10 cellular contexts compared by ENCODE assay signal in the genomic region with DNA sequence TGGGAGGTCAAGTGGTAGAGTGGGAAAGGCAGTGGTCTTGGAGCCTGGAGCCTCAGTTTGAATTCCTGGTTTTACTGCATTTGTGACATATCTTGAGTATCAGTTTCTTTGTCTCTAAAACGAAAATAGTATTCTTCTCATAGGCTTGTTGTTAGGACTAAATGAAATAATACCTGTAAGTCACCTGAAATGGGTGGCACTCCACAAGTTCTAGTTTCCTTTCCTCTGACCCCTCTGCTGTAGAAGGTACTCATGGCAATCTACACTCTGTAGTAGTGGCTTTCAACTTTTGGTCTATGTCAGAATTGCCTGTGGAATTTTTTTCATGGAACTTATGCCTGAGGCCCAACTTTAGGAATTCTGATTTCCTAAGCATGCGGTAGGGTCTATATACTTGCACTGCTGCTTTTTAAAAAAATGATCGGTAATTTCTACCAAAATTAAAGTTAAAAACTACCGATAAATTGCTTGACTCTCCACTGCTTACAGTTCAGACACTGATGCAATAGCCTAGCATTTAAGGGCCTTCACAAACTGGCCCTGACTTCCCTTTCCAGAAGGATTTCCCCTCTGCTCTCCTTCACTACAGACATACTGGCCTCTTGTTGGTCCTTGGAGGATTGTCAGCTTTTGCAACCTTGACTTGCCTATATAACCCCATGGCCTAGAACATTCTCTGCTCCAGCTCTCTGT. TPM values are rescaled to one million over a fixed set of nuclear protein-coding genes. Genes with fewer than 3 reads are reported as not detected.
DNase-seq lines count a peak whose midpoint lies in the region; ATAC-seq and TF ChIP-seq lines count a peak whose summit lies in the region.
"Had no signal": no experiment of that assay in that cellular context is flagged by ENCODE, and none has a peak within 500 bp of the region (broad histone marks: within the 10 kb centered on the region; RNA-seq: fewer than 3 reads in every experiment).

No MANE protein-coding gene starts in this region.

- peak; percentile 74 for DNase-seq in AML-193 (lab: John Stamatoyannopoulos, UW)
- peak; percentile 87 for DNase-seq in NB4 (ENCODE audit: low read depth)
- no peak for DNase-seq in NCI-H2029 (lab: John Stamatoyannopoulos, UW)
- DNase-seq in HuH-7 (ENCODE audit: low spot score), result no peak
- no peak for DNase-seq in NCI-H1092 treated with DMSO at 0.1 percent for 48 hours (lab: John Stamatoyannopoulos, UW)
- DNase-seq in activated naive CD4-positive, alpha-beta T cell treated with anti-CD3 and anti-CD28 coated beads for 36 hours, result no peak
- DNase-seq: T-helper 9 cell had no signal

- intact Hi-C loops in activated naive CD4-positive, alpha-beta T cell treated with anti-CD3 and anti-CD28 coated beads for 36 hours (cut with micrococcal nuclease), result no loop called here

- CTCF ChIA-PET in activated naive CD4-positive, alpha-beta T cell treated with anti-CD3 and anti-CD28 coated beads for 36 hours (lab: Charles Lee), result interaction anchor here (1.1 to 2.0 kb wide), 2 partner anchors 29 to 51 kb away, joined by 3 to 5 read pairs; no protein-coding TSS in a partner anchor

- TF ChIP-seq CTCF in NB4 (IDR thresholded peaks at IDR 0.05; ENCODE audit: low read depth, low read length), result no peak

- no peak for TF ChIP-seq POLR2A in NB4 (IDR thresholded peaks at IDR 0.05; ENCODE audit: extremely low read depth, insufficient read length)

- no peak overlapping the region for H3K4me3 Mint-ChIP-seq in activated naive CD4-positive, alpha-beta T cell treated with anti-CD3 and anti-CD28 coated beads for 36 hours

- H3K27ac Mint-ChIP-seq in activated naive CD4-positive, alpha-beta T cell treated with anti-CD3 and anti-CD28 coated beads for 36 hours, result no peak overlapping the region

- H3K9me3 Mint-ChIP-seq in activated naive CD4-positive, alpha-beta T cell treated with anti-CD3 and anti-CD28 coated beads for 36 hours, result peaks cover 2% of the 10 kb centered on the region

- H3K27me3 Mint-ChIP-seq in activated naive CD4-positive, alpha-beta T cell treated with anti-CD3 and anti-CD28 coated beads for 36 hours (ENCODE audit: low read depth), result peaks cover 3% of the 10 kb centered on the region

- no peaks in the 10 kb centered on the region for H3K36me3 Mint-ChIP-seq in activated naive CD4-positive, alpha-beta T cell treated with anti-CD3 and anti-CD28 coated beads for 36 hours (ENCODE audit: low read depth)

- peaks cover 5% of the 10 kb centered on the region for H3K4me1 Mint-ChIP-seq in activated naive CD4-positive, alpha-beta T cell treated with anti-CD3 and anti-CD28 coated beads for 36 hours (ENCODE audit: low read depth)

- ATAC-seq in GM19351 (IDR thresholded peaks at IDR 0.05; ENCODE audit: unreplicated experiment) (peak; percentile 25), HG02981 (IDR thresholded peaks at IDR 0.05; ENCODE audit: unreplicated experiment) (peak; percentile 34)

- H3K4me3 ChIP-seq in NB4 (ENCODE audit: low read depth, low read length), result peak overlapping the region; percentile 32

RNA-seq across cellular contexts. Expression of gene PLEK, which starts 47.2 kb away (rescaled TPM):
- total RNA-seq in activated naive CD4-positive, alpha-beta T cell treated with anti-CD3 and anti-CD28 coated beads for 36 hours, result 1 to 10 TPM in 1 of 2 experiments, under 1 TPM in 1; 0.77 to 1.1 TPM
- total RNA-seq: MCF 10A had no signal

RNA-seq across cellular contexts. Expression of gene FBXO48, which starts 54.8 kb away (rescaled TPM):
- total RNA-seq in activated naive CD4-positive, alpha-beta T cell treated with anti-CD3 and anti-CD28 coated beads for 36 hours, result 1 to 10 TPM; 1.1 to 1.2 TPM

RNA-seq across cellular contexts. Expression of gene APLF, which starts 55.1 kb away (rescaled TPM):
- total RNA-seq in activated naive CD4-positive, alpha-beta T cell treated with anti-CD3 and anti-CD28 coated beads for 36 hours, result 1 to 10 TPM; 2.4 to 2.7 TPM

Comparison
In these comparisons a context has a peak if more than half of its experiments do, and no peak if none do; other contexts are left out.
1. DNase-seq: peak in AML-193 (2 of 2) and NB4 (single experiment); none in NCI-H2029 (single experiment), HuH-7 (single experiment), NCI-H1092 treated with DMSO at 0.1 percent for 48 hours (single experiment) and activated naive CD4-positive, alpha-beta T cell treated with anti-CD3 and anti-CD28 coated beads for 36 hours (single experiment).